Comparison of ENCODE assay signal across 1 cellular context in the genomic region with DNA sequence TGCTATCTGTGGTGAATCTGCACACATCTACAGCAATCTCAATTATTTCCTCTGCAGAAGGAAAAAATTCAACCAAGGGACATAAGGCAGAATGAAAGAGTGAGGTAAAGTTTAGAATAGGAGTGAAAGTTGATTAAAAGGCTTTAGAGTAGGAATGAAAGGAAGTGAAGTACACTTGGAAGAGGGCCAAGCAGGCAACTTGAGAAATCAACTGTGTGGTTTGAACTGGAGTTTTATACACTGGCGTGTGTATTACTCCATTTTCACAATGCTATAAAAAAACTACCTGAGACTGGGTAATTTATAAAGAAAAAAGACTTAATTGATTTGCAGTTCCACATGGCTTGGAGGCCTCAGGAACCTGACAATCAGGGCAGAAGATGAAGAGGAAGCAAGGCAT.
TF ChIP-seq lines count a peak whose summit lies in the region.

No MANE protein-coding gene starts in this region.

TF ChIP-seq in IMR-90, 13 proteins besides CTCF, POLR2A, EP300 and RAD21 (continued from another document):
- TF ChIP-seq, protein P1, sequence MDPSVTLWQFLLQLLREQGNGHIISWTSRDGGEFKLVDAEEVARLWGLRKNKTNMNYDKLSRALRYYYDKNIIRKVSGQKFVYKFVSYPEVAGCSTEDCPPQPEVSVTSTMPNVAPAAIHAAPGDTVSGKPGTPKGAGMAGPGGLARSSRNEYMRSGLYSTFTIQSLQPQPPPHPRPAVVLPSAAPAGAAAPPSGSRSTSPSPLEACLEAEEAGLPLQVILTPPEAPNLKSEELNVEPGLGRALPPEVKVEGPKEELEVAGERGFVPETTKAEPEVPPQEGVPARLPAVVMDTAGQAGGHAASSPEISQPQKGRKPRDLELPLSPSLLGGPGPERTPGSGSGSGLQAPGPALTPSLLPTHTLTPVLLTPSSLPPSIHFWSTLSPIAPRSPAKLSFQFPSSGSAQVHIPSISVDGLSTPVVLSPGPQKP (IDR thresholded peaks at IDR 0.05; ENCODE audit: borderline replicate concordance, low read depth, low read length) = no peak
- TF ChIP-seq MAFK (IDR thresholded peaks at IDR 0.05; ENCODE audit: low read depth, low read length) (no peak), CHD1 (IDR thresholded peaks at IDR 0.05; ENCODE audit: low read depth, low read length) (no peak)
- TF ChIP-seq, protein P2, sequence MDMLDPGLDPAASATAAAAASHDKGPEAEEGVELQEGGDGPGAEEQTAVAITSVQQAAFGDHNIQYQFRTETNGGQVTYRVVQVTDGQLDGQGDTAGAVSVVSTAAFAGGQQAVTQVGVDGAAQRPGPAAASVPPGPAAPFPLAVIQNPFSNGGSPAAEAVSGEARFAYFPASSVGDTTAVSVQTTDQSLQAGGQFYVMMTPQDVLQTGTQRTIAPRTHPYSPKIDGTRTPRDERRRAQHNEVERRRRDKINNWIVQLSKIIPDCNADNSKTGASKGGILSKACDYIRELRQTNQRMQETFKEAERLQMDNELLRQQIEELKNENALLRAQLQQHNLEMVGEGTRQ (IDR thresholded peaks at IDR 0.05; ENCODE audit: low read depth, low read length) = no peak
